In genomic region chr10:104327745-104328635, GRCh38 we compare ENCODE assay signal across 8 cellular contexts. TPM values are rescaled to one million over a fixed set of nuclear protein-coding genes. Genes with fewer than 3 reads are reported as not detected.
DNase-seq lines count a peak whose midpoint lies in the region; ATAC-seq and TF ChIP-seq lines count a peak whose summit lies in the region.

No MANE protein-coding gene starts in this region.

- H2BK5ac ChIP-seq in trophoblast cell (ENCODE audit: low read depth, low read length, poor library complexity): peak overlapping the region; percentile 94

- no peak for ATAC-seq in activated CD8-positive, alpha-beta memory T cell treated with anti-CD3 and anti-CD28 coated beads, Interleukin-2, amount 10 ng/mL, durations not matched to agents 7 days and 5 days
- ATAC-seq in activated CD8-positive, alpha-beta T cell treated with anti-CD3 and anti-CD28 coated beads for 36 hours: no peak
- peak; percentile 49 for ATAC-seq in foreskin keratinocyte
- no peak for ATAC-seq in mucosa of descending colon
- no peak for ATAC-seq in GM18861 (IDR thresholded peaks at IDR 0.05; ENCODE audit: unreplicated experiment)

- peaks cover 31% of the 10 kb centered on the region for H3K79me2 ChIP-seq in trophoblast cell (ENCODE audit: control insufficient read depth, insufficient read depth, low read length, poor library complexity)

- peak overlapping the region; percentile 41 for H2BK12ac ChIP-seq in trophoblast cell (ENCODE audit: low read length)

- peaks cover 3 to 9% of the 10 kb centered on the region in 2 experiments for H3K36me3 ChIP-seq in trophoblast cell (ENCODE audit: control insufficient read depth in 1 of 2, insufficient read depth in 2 of 2, low read length in 2 of 2)
- no peaks in the 10 kb centered on the region for H3K36me3 ChIP-seq in mucosa of descending colon (ENCODE audit: low read depth)

- peak overlapping the region; percentile 83 for H3K14ac ChIP-seq in trophoblast cell (ENCODE audit: low read length)

- H3K27ac ChIP-seq in foreskin keratinocyte (peak overlapping the region; percentile 95), trophoblast cell (ENCODE audit: low read depth, low read length) (peak overlapping the region; percentile 97)

- H3K4me1 ChIP-seq in foreskin keratinocyte: peaks cover 43% of the 10 kb centered on the region
- peaks cover 50 to 55% of the 10 kb centered on the region in 2 experiments for H3K4me1 ChIP-seq in trophoblast cell (ENCODE audit: control insufficient read depth in 1 of 2, insufficient read depth in 2 of 2, low read length in 2 of 2)
- peaks cover 33% of the 10 kb centered on the region for H3K4me1 ChIP-seq in mucosa of descending colon (ENCODE audit: low read depth)

- TF ChIP-seq CTCF in activated CD8-positive, alpha-beta T cell treated with anti-CD3 and anti-CD28 coated beads for 36 hours (IDR thresholded peaks at IDR 0.05): no peak
- TF ChIP-seq CTCF in foreskin keratinocyte (conservative IDR thresholded peaks at IDR 0.05): peak; percentile 42
- TF ChIP-seq CTCF in mucosa of descending colon (IDR thresholded peaks at IDR 0.05): no peak

- peak overlapping the region; percentile 46 for H2AFZ ChIP-seq in trophoblast cell (ENCODE audit: insufficient read depth, low read length, poor library complexity)

- H3K4me3 ChIP-seq in trophoblast cell (ENCODE audit: low read depth, low read length) (no peak overlapping the region), mucosa of descending colon (no peak overlapping the region)

- no peak overlapping the region for H3K9ac ChIP-seq in trophoblast cell (ENCODE audit: low read length)

- peak overlapping the region; percentile 55 for H3K4me2 ChIP-seq in trophoblast cell (ENCODE audit: low read length)

- CTCF ChIA-PET in activated CD8-positive, alpha-beta memory T cell treated with anti-CD3 and anti-CD28 coated beads, Interleukin-2, amount 10 ng/mL, durations not matched to agents 7 days and 5 days (lab: Charles Lee): interaction anchor here (0.9 to 3.7 kb wide), 7 partner anchors 10 to 35 kb away, joined by 3 to 22 read pairs (median 4); partner anchors contain the start of gene ITPRIP
- CTCF ChIA-PET in activated CD8-positive, alpha-beta T cell treated with anti-CD3 and anti-CD28 coated beads for 36 hours (lab: Charles Lee): interaction anchor here (0.7 to 3.1 kb wide), 8 partner anchors 9 to 54 kb away, joined by 3 to 23 read pairs (median 6); no protein-coding TSS in a partner anchor

- H4K12ac ChIP-seq in trophoblast cell (ENCODE audit: low read depth, low read length): peak overlapping the region; percentile 39

- intact Hi-C loops in activated CD8-positive, alpha-beta T cell treated with anti-CD3 and anti-CD28 coated beads for 36 hours (cut with micrococcal nuclease): no loop called here
- intact Hi-C loops in mucosa of descending colon (cut with DNase I, micrococcal nuclease): no loop called here

- H3K79me1 ChIP-seq in trophoblast cell (ENCODE audit: low read length): peaks cover 42% of the 10 kb centered on the region

- no peaks in the 10 kb centered on the region for H3K27me3 Mint-ChIP-seq in activated CD8-positive, alpha-beta memory T cell treated with anti-CD3 and anti-CD28 coated beads, Interleukin-2, amount 10 ng/mL, durations not matched to agents 7 days and 5 days
- H3K27me3 Mint-ChIP-seq in activated CD8-positive, alpha-beta T cell treated with anti-CD3 and anti-CD28 coated beads for 36 hours: no peaks in the 10 kb centered on the region

- no CpG with 5 or more reads among the region's 20 CpGs for WGBS in trophoblast cell (ENCODE audit: extremely low coverage, insufficient coverage, insufficient read length)

- H3K18ac ChIP-seq in trophoblast cell (ENCODE audit: low read length): peak overlapping the region; percentile 52

- peak overlapping the region; percentile 98 for H4K91ac ChIP-seq in trophoblast cell (ENCODE audit: low read depth, low read length)

- peak overlapping the region; percentile 99 for H2BK120ac ChIP-seq in trophoblast cell (ENCODE audit: insufficient read depth, low read length, poor library complexity)

- H3K9me3 ChIP-seq in trophoblast cell (ENCODE audit: insufficient read depth, low read depth, low read length): no peaks in the 10 kb centered on the region
- H3K9me3 ChIP-seq in mucosa of descending colon: no peaks in the 10 kb centered on the region

- peaks cover 7% of the 10 kb centered on the region for H3K36me3 Mint-ChIP-seq in activated CD8-positive, alpha-beta memory T cell treated with anti-CD3 and anti-CD28 coated beads, Interleukin-2, amount 10 ng/mL, durations not matched to agents 7 days and 5 days
- H3K36me3 Mint-ChIP-seq in activated CD8-positive, alpha-beta T cell treated with anti-CD3 and anti-CD28 coated beads for 36 hours (ENCODE audit: low read depth): peaks cover 31% of the 10 kb centered on the region

- H3K4me3 Mint-ChIP-seq in activated CD8-positive, alpha-beta memory T cell treated with anti-CD3 and anti-CD28 coated beads, Interleukin-2, amount 10 ng/mL, durations not matched to agents 7 days and 5 days: peak overlapping the region; percentile 63
- H3K4me3 Mint-ChIP-seq in activated CD8-positive, alpha-beta T cell treated with anti-CD3 and anti-CD28 coated beads for 36 hours: peak overlapping the region; percentile 73

- H4K8ac ChIP-seq in trophoblast cell (ENCODE audit: low read depth, low read length): peak overlapping the region; percentile 86

- no peak for DNase-seq in activated CD8-positive, alpha-beta memory T cell treated with anti-CD3 and anti-CD28 coated beads, Interleukin-2, amount 10 ng/mL, durations not matched to agents 7 days and 5 days
- DNase-seq in activated CD8-positive, alpha-beta memory T cell treated with anti-CD3 and anti-CD28 coated beads for 24 hours: no peak
- DNase-seq in activated CD8-positive, alpha-beta T cell treated with anti-CD3 and anti-CD28 coated beads for 36 hours: no peak
- DNase-seq in foreskin keratinocyte: peak; percentile 78 to 84
- DNase-seq in trophoblast cell: peak; percentile 79 to 82
- no peak for DNase-seq in mucosa of descending colon
- no peak for DNase-seq in epidermal melanocyte (ENCODE audit: insufficient read length, low spot score)

- peak overlapping the region; percentile 40 for H2AK5ac ChIP-seq in trophoblast cell (ENCODE audit: low read length)

- no peaks in the 10 kb centered on the region for H3K9me3 Mint-ChIP-seq in activated CD8-positive, alpha-beta memory T cell treated with anti-CD3 and anti-CD28 coated beads, Interleukin-2, amount 10 ng/mL, durations not matched to agents 7 days and 5 days (ENCODE audit: low read depth)
- H3K9me3 Mint-ChIP-seq in activated CD8-positive, alpha-beta T cell treated with anti-CD3 and anti-CD28 coated beads for 36 hours: no peaks in the 10 kb centered on the region

- no peak overlapping the region for H3K23ac ChIP-seq in trophoblast cell (ENCODE audit: low read length)

- H3K27me3 ChIP-seq in foreskin keratinocyte (no peaks in the 10 kb centered on the region), trophoblast cell (ENCODE audit: insufficient read depth, low read length) (no peaks in the 10 kb centered on the region)

- POLR2A ChIA-PET in activated CD8-positive, alpha-beta T cell treated with anti-CD3 and anti-CD28 coated beads for 36 hours (lab: Charles Lee): interaction anchor here (0.7 to 3.1 kb wide), 7 partner anchors 10 to 23 kb away, joined by 3 to 29 read pairs (median 5); partner anchors contain the start of gene ITPRIP

- peak overlapping the region; percentile 66 for H3K4ac ChIP-seq in trophoblast cell (ENCODE audit: low read depth, low read length)

- H3K4me1 Mint-ChIP-seq in activated CD8-positive, alpha-beta memory T cell treated with anti-CD3 and anti-CD28 coated beads, Interleukin-2, amount 10 ng/mL, durations not matched to agents 7 days and 5 days: peaks cover 93% of the 10 kb centered on the region
- H3K4me1 Mint-ChIP-seq in activated CD8-positive, alpha-beta T cell treated with anti-CD3 and anti-CD28 coated beads for 36 hours (ENCODE audit: low read depth): peaks cover 95% of the 10 kb centered on the region

- H3K27ac Mint-ChIP-seq in activated CD8-positive, alpha-beta memory T cell treated with anti-CD3 and anti-CD28 coated beads, Interleukin-2, amount 10 ng/mL, durations not matched to agents 7 days and 5 days: peak overlapping the region; percentile 95
- H3K27ac Mint-ChIP-seq in activated CD8-positive, alpha-beta T cell treated with anti-CD3 and anti-CD28 coated beads for 36 hours: peak overlapping the region; percentile 98

RNA-seq across cellular contexts. Expression of gene ITPRIP, which starts 10.3 kb away (rescaled TPM):
- total RNA-seq in activated CD8-positive, alpha-beta memory T cell treated with anti-CD3 and anti-CD28 coated beads, Interleukin-2, amount 10 ng/mL, durations not matched to agents 7 days and 5 days: 10 to 100 TPM; 21.6 to 21.9 TPM
- total RNA-seq in activated CD8-positive, alpha-beta T cell treated with anti-CD3 and anti-CD28 coated beads for 36 hours: 10 to 100 TPM; 18.3 to 18.9 TPM
- 12.3 and 12.4 TPM in 2 replicates for total RNA-seq in foreskin keratinocyte
- 11.2 and 11.3 TPM in 2 replicates for polyA plus RNA-seq in foreskin keratinocyte
- polyA plus RNA-seq in trophoblast cell (2013): 15.6 and 16.0 TPM in 2 replicates
- 10 to 100 TPM in 1 of 3 donors, 1 to 10 TPM in 2; 3.2 to 10.7 (median 5.7) TPM for total RNA-seq in mucosa of descending colon

RNA-seq across cellular contexts. Expression of gene CFAP58, which starts 25.6 kb away (rescaled TPM):
- under 1 TPM; 0.56 to 0.64 TPM for total RNA-seq in activated CD8-positive, alpha-beta memory T cell treated with anti-CD3 and anti-CD28 coated beads, Interleukin-2, amount 10 ng/mL, durations not matched to agents 7 days and 5 days
- under 1 TPM; 0.27 to 0.38 TPM for total RNA-seq in activated CD8-positive, alpha-beta T cell treated with anti-CD3 and anti-CD28 coated beads for 36 hours
- 0.17 and 0.74 TPM in 2 replicates for total RNA-seq in foreskin keratinocyte
- polyA plus RNA-seq in foreskin keratinocyte: 0.25 and 0.48 TPM in 2 replicates
- polyA plus RNA-seq in trophoblast cell (2013): 0.68 and 0.77 TPM in 2 replicates
- under 1 TPM; 0.14 to 0.44 (median 0.17) TPM for total RNA-seq in mucosa of descending colon

RNA-seq across cellular contexts. Expression of gene GSTO2, which starts 59.0 kb away (rescaled TPM):
- 1 to 10 TPM in 1 of 2 experiments, under 1 TPM in 1; 0.96 to 1.3 TPM for total RNA-seq in activated CD8-positive, alpha-beta memory T cell treated with anti-CD3 and anti-CD28 coated beads, Interleukin-2, amount 10 ng/mL, durations not matched to agents 7 days and 5 days
- 1 to 10 TPM; 1.8 to 2.7 TPM for total RNA-seq in activated CD8-positive, alpha-beta T cell treated with anti-CD3 and anti-CD28 coated beads for 36 hours
- 45.0 and 55.8 TPM in 2 replicates for total RNA-seq in foreskin keratinocyte
- polyA plus RNA-seq in foreskin keratinocyte: 55.4 and 65.9 TPM in 2 replicates
- 1.3 TPM in 2 replicates for polyA plus RNA-seq in trophoblast cell (2013)
- total RNA-seq in mucosa of descending colon: 10 to 100 TPM in 2 of 3 donors, 1 to 10 TPM in 1; 5.4 to 19.7 (median 18.3) TPM

Comparison
In these comparisons a context has a peak if more than half of its experiments do, and no peak if none do; other contexts are left out.
1. DNase-seq: peak in foreskin keratinocyte (2 of 2) and trophoblast cell (2 of 2); none in activated CD8-positive, alpha-beta memory T cell treated with anti-CD3 and anti-CD28 coated beads, Interleukin-2, amount 10 ng/mL, durations not matched to agents 7 days and 5 days (single experiment), activated CD8-positive, alpha-beta memory T cell treated with anti-CD3 and anti-CD28 coated beads for 24 hours (single experiment), activated CD8-positive, alpha-beta T cell treated with anti-CD3 and anti-CD28 coated beads for 36 hours (single experiment), mucosa of descending colon (0 of 3) and epidermal melanocyte (single experiment).